ENCODE assay signal across 17 cellular contexts in genomic region chr4:1534076-1534872, GRCh38.
"Had no signal": no experiment of that assay in that cellular context is flagged by ENCODE, and none has a peak within 500 bp of the region (broad histone marks: within the 10 kb centered on the region; RNA-seq: fewer than 3 reads in every experiment).

No MANE protein-coding gene starts in this region.

- H3K4me1 Mint-ChIP-seq: activated CD8-positive, alpha-beta memory T cell treated with anti-CD3 and anti-CD28 coated beads, Interleukin-2, amount 10 ng/mL, durations not matched to agents 7 days and 5 days; activated naive CD4-positive, alpha-beta T cell treated with anti-CD3 and anti-CD28 coated beads, Interleukin-2, amount 10 ng/mL, durations not matched to agents 7 days and 5 days; naive thymus-derived CD4-positive, alpha-beta T cell had no signal

- H3K27me3 Mint-ChIP-seq: activated CD8-positive, alpha-beta memory T cell treated with anti-CD3 and anti-CD28 coated beads, Interleukin-2, amount 10 ng/mL, durations not matched to agents 7 days and 5 days had no signal

- H3K4me3 ChIP-seq: colonic mucosa, esophagus squamous epithelium, mucosa of descending colon, tibial artery, uterus had no signal

- H3K9me3 ChIP-seq: colonic mucosa, esophagus squamous epithelium, mucosa of descending colon, tibial artery, uterus had no signal

- ATAC-seq: activated CD8-positive, alpha-beta memory T cell treated with anti-CD3 and anti-CD28 coated beads, Interleukin-2, amount 10 ng/mL, durations not matched to agents 7 days and 5 days; mucosa of descending colon; naive thymus-derived CD4-positive, alpha-beta T cell had no signal

- H3K9me3 Mint-ChIP-seq: activated naive CD4-positive, alpha-beta T cell treated with anti-CD3 and anti-CD28 coated beads, Interleukin-2, amount 10 ng/mL, durations not matched to agents 7 days and 5 days; activated T-helper 2 cell treated with anti-CD3 and anti-CD28 coated beads, Interferon-gamma antibody, Interleukin-2, Interleukin-4, amounts not matched to agents 10 μg/mL and 5 μg/mL and 100 μg/mL, durations not matched to agents 14 hours and 24 hours and 36 hours; naive thymus-derived CD4-positive, alpha-beta T cell had no signal

- H3K36me3 ChIP-seq: colonic mucosa, esophagus squamous epithelium, tibial artery, uterus had no signal

- H3K4me1 ChIP-seq: colonic mucosa, esophagus squamous epithelium, uterus had no signal

- H3K27ac Mint-ChIP-seq: activated CD8-positive, alpha-beta memory T cell treated with anti-CD3 and anti-CD28 coated beads, Interleukin-2, amount 10 ng/mL, durations not matched to agents 7 days and 5 days; activated naive CD4-positive, alpha-beta T cell treated with anti-CD3 and anti-CD28 coated beads, Interleukin-2, amount 10 ng/mL, durations not matched to agents 7 days and 5 days; activated T-helper 2 cell treated with anti-CD3 and anti-CD28 coated beads, Interferon-gamma antibody, Interleukin-2, Interleukin-4, amounts not matched to agents 10 μg/mL and 5 μg/mL and 100 μg/mL, durations not matched to agents 14 hours and 24 hours and 36 hours; naive thymus-derived CD4-positive, alpha-beta T cell had no signal

- H3K27ac ChIP-seq: colonic mucosa, esophagus squamous epithelium, tibial artery, uterus had no signal

- DNase-seq: activated CD4-positive, alpha-beta T cell treated with anti-CD3 and anti-CD28 coated beads for 1 hour; activated CD4-positive, alpha-beta T cell treated with anti-CD3 and anti-CD28 coated beads, Interleukin-2, amount 50 U/mL, for 48 hours; activated CD8-positive, alpha-beta memory T cell treated with anti-CD3 and anti-CD28 coated beads, Interleukin-2, amount 10 ng/mL, durations not matched to agents 7 days and 5 days; activated naive CD4-positive, alpha-beta T cell treated with anti-CD3 and anti-CD28 coated beads, Interleukin-2, amount 10 ng/mL, durations not matched to agents 7 days and 5 days; activated T-cell treated with anti-CD3 and anti-CD28 coated beads, Interleukin-2, amount 50 U/mL, for 1 hour; caudate nucleus; colonic mucosa; esophagus squamous epithelium; mammary epithelial cell; naive thymus-derived CD4-positive, alpha-beta T cell; stimulated activated CD4-positive, alpha-beta T cell treated with anti-CD3 and anti-CD28 coated beads, Interleukin-12 subunit alpha, Interleukin-12 subunit beta, amount 100 ng/mL, for 4 hours; stimulated activated CD4-positive, alpha-beta T cell treated with anti-CD3 and anti-CD28 coated beads, Interleukin-2, amount 100 ng/mL, for 24 hours; tibial artery; uterus had no signal

- H3K36me3 Mint-ChIP-seq: activated CD8-positive, alpha-beta memory T cell treated with anti-CD3 and anti-CD28 coated beads, Interleukin-2, amount 10 ng/mL, durations not matched to agents 7 days and 5 days; activated naive CD4-positive, alpha-beta T cell treated with anti-CD3 and anti-CD28 coated beads, Interleukin-2, amount 10 ng/mL, durations not matched to agents 7 days and 5 days; naive thymus-derived CD4-positive, alpha-beta T cell had no signal

- H3K4me3 Mint-ChIP-seq: activated CD8-positive, alpha-beta memory T cell treated with anti-CD3 and anti-CD28 coated beads, Interleukin-2, amount 10 ng/mL, durations not matched to agents 7 days and 5 days; activated naive CD4-positive, alpha-beta T cell treated with anti-CD3 and anti-CD28 coated beads, Interleukin-2, amount 10 ng/mL, durations not matched to agents 7 days and 5 days; naive thymus-derived CD4-positive, alpha-beta T cell had no signal

- FAIRE-seq: endothelial cell of umbilical vein had no signal
